Comparison of ENCODE assay signal across 14 cellular contexts in genomic region chr11:76280151-76280881, GRCh38.
DNase-seq lines count a peak whose midpoint lies in the region; ATAC-seq and TF ChIP-seq lines count a peak whose summit lies in the region.
"Had no signal": no experiment of that assay in that cellular context is flagged by ENCODE, and none has a peak within 500 bp of the region (broad histone marks: within the 10 kb centered on the region; RNA-seq: fewer than 3 reads in every experiment).

No MANE protein-coding gene starts in this region.

- H3K4me3 ChIP-seq in GM23338 = no peak overlapping the region
- no peak overlapping the region for H3K4me3 ChIP-seq in endodermal cell (ENCODE audit: low read length)
- H3K4me3 ChIP-seq: BLaER1 treated with 17β-estradiol and CSF1 and Interleukin-3, amounts not matched to agents 10 nM and 100 nM; GM12878; K562 had no signal

- 84 to 86% methylated on average over 10 to 16 of the region's 16 CpGs for WGBS in endodermal cell (ENCODE audit: insufficient coverage in 1 of 2, insufficient read length in 1 of 2), 2 experiments

- H3K27ac Mint-ChIP-seq in GM23338 (no peak overlapping the region), endodermal cell (no peak overlapping the region), progenitor cell of endocrine pancreas (peak overlapping the region; percentile 3)

- H3K36me3 Mint-ChIP-seq in GM23338 (ENCODE audit: low read depth) (no peaks in the 10 kb centered on the region), endodermal cell (ENCODE audit: low read depth) (no peaks in the 10 kb centered on the region), progenitor cell of endocrine pancreas (ENCODE audit: insufficient read depth) (no peaks in the 10 kb centered on the region)
- H3K36me3 Mint-ChIP-seq: CD4-positive, CD25-positive, alpha-beta regulatory T cell had no signal

- no peaks in the 10 kb centered on the region for H3K9me3 Mint-ChIP-seq in GM23338
- no peaks in the 10 kb centered on the region for H3K9me3 Mint-ChIP-seq in endodermal cell
- no peaks in the 10 kb centered on the region for H3K9me3 Mint-ChIP-seq in progenitor cell of endocrine pancreas (ENCODE audit: low read depth)
- H3K9me3 Mint-ChIP-seq: CD4-positive, CD25-positive, alpha-beta regulatory T cell had no signal

- no peak overlapping the region for H2AFZ ChIP-seq in GM23338

- TF ChIP-seq CTCF in GM23338 (conservative IDR thresholded peaks at IDR 0.05; ENCODE audit: low read depth in 2 of 2) = no peak
- no peak for TF ChIP-seq CTCF in endodermal cell (conservative IDR thresholded peaks at IDR 0.05)
- TF ChIP-seq CTCF in progenitor cell of endocrine pancreas (IDR thresholded peaks at IDR 0.05; ENCODE audit: unreplicated experiment) = no peak

- H3K27ac ChIP-seq in GM23338 (ENCODE audit: low read depth) (no peak overlapping the region), endodermal cell (ENCODE audit: low read depth, low read length) (no peak overlapping the region)
- H3K27ac ChIP-seq: BLaER1 treated with 17β-estradiol and CSF1 and Interleukin-3, amounts not matched to agents 10 nM and 100 nM had no signal

- no peaks in the 10 kb centered on the region for H3F3A ChIP-seq in GM23338 (replicated peaks; ENCODE audit: low read depth)

- H3K9me2 ChIP-seq in GM23338 (ENCODE audit: insufficient read depth) = no peaks in the 10 kb centered on the region; the same call in 1 of the 2 replicates

- peaks cover 19% of the 10 kb centered on the region for H3K4me1 ChIP-seq in GM23338 (ENCODE audit: insufficient read depth)
- peaks cover 19% of the 10 kb centered on the region for H3K4me1 ChIP-seq in endodermal cell (ENCODE audit: control insufficient read depth, insufficient read depth, low read length)

- no peaks in the 10 kb centered on the region for H4K20me1 ChIP-seq in GM23338 (replicated peaks; ENCODE audit: insufficient read depth)

- H3K4me3 Mint-ChIP-seq in GM23338 (no peak overlapping the region), endodermal cell (no peak overlapping the region), progenitor cell of endocrine pancreas (ENCODE audit: low read depth) (no peak overlapping the region)
- H3K4me3 Mint-ChIP-seq: CD4-positive, CD25-positive, alpha-beta regulatory T cell had no signal

- no peaks in the 10 kb centered on the region for H3K36me3 ChIP-seq in GM23338 (ENCODE audit: insufficient read depth)
- no peaks in the 10 kb centered on the region for H3K36me3 ChIP-seq in endodermal cell (ENCODE audit: control insufficient read depth, insufficient read depth, low read length)
- H3K36me3 ChIP-seq: BLaER1 treated with 17β-estradiol and CSF1 and Interleukin-3, amounts not matched to agents 10 nM and 100 nM had no signal

- H3K9ac ChIP-seq in endodermal cell (ENCODE audit: extremely low read depth, low read length, poor library complexity, severe bottlenecking) = no peak overlapping the region
- H3K9ac ChIP-seq: BLaER1 treated with 17β-estradiol and CSF1 and Interleukin-3, amounts not matched to agents 10 nM and 100 nM had no signal

- H3K4me1 Mint-ChIP-seq in GM23338 (peaks cover 20% of the 10 kb centered on the region), endodermal cell (peaks cover 20% of the 10 kb centered on the region), progenitor cell of endocrine pancreas (ENCODE audit: low read depth) (peaks cover 5% of the 10 kb centered on the region)

- DNase-seq in NCI-H1092 treated with DMSO at 0.1 percent for 48 hours (lab: John Stamatoyannopoulos, UW) (peak; percentile 38), NCI-H1092 (lab: John Stamatoyannopoulos, UW) (no peak), GM23338 (ENCODE audit: low spot score) (no peak), endodermal cell (peak; percentile 71), progenitor cell of endocrine pancreas (ENCODE audit: low spot score, unreplicated experiment) (no peak), NCI-H2171 treated with DMSO at 0.1 percent for 48 hours (lab: John Stamatoyannopoulos, UW) (no peak)
- DNase-seq: 8988T; AML-193; CD4-positive, CD25-positive, alpha-beta regulatory T cell had no signal

- H3K27me3 Mint-ChIP-seq in GM23338 (ENCODE audit: insufficient read depth, low read depth, poor library complexity) (peaks cover 4% of the 10 kb centered on the region), endodermal cell (ENCODE audit: insufficient read depth) (peaks cover 37% of the 10 kb centered on the region), progenitor cell of endocrine pancreas (peaks cover 24% of the 10 kb centered on the region)
- H3K27me3 Mint-ChIP-seq: CD4-positive, CD25-positive, alpha-beta regulatory T cell had no signal

- no peaks in the 10 kb centered on the region for H3K9me3 ChIP-seq in endodermal cell (ENCODE audit: control insufficient read depth, low read length)

- ATAC-seq in GM23338 (no peak; the same call in 2 of the 3 replicates), HG02840 (IDR thresholded peaks at IDR 0.05; ENCODE audit: low FRiP score, unreplicated experiment) (no peak)
- ATAC-seq: GM12878, HCT116, K562 had no signal

- H3K27me3 ChIP-seq in GM23338 (ENCODE audit: insufficient read depth) = no peaks in the 10 kb centered on the region
- H3K27me3 ChIP-seq in endodermal cell (ENCODE audit: control insufficient read depth, insufficient read depth, low read length, poor library complexity, severe bottlenecking) = no peaks in the 10 kb centered on the region

- H3K79me2 ChIP-seq in GM23338 (replicated peaks; ENCODE audit: insufficient read depth) = no peaks in the 10 kb centered on the region

- H3K4me2 ChIP-seq in GM23338 = peak overlapping the region; percentile 69; the same call in 1 of the 2 replicates

TF ChIP-seq in GM23338, 12 proteins besides CTCF, POLR2A, EP300 and RAD21 (continues in another document):
- TF ChIP-seq NANOG (IDR thresholded peaks at IDR 0.05; ENCODE audit: borderline replicate concordance) (no peak), EZH2 (IDR thresholded peaks at IDR 0.05; ENCODE audit: low read depth, unreplicated experiment) (no peak), POLR2AphosphoS5 (IDR thresholded peaks at IDR 0.05; ENCODE audit: low read depth) (no peak), CREB1 (CRISPR knock-in tag; IDR thresholded peaks at IDR 0.05; ENCODE audit: low read depth) (no peak), ZNF462 (CRISPR knock-in tag; IDR thresholded peaks at IDR 0.05) (no peak), STAT1 (IDR thresholded peaks at IDR 0.05; ENCODE audit: unreplicated experiment) (no peak), JUNB (IDR thresholded peaks at IDR 0.05; ENCODE audit: unreplicated experiment) (no peak), ZNF114 (CRISPR knock-in tag; IDR thresholded peaks at IDR 0.05) (no peak), EZH2phosphoT487 (IDR thresholded peaks at IDR 0.05; ENCODE audit: unreplicated experiment) (no peak)

Comparison
In these comparisons a context has a peak if more than half of its experiments do, and no peak if none do; other contexts are left out.
1. DNase-seq: peak in NCI-H1092 treated with DMSO at 0.1 percent for 48 hours (single experiment) and endodermal cell (single experiment); none in NCI-H1092 (single experiment), GM23338 (single experiment), progenitor cell of endocrine pancreas (single experiment) and NCI-H2171 treated with DMSO at 0.1 percent for 48 hours (single experiment).